22 cellular contexts compared by ENCODE assay signal in genomic region chr1:181704556-181704955, GRCh38.
DNase-seq lines count a peak whose midpoint lies in the region; ATAC-seq and TF ChIP-seq lines count a peak whose summit lies in the region.
"Had no signal": no experiment of that assay in that cellular context is flagged by ENCODE, and none has a peak within 500 bp of the region (broad histone marks: within the 10 kb centered on the region; RNA-seq: fewer than 3 reads in every experiment).

No MANE protein-coding gene starts in this region.

- H3K4me2 ChIP-seq in OCI-LY7 (ENCODE audit: low read length) (no peak overlapping the region), SK-N-SH (no peak overlapping the region)
- H3K4me2 ChIP-seq: smooth muscle cell had no signal

- no peak overlapping the region for H2AFZ ChIP-seq in OCI-LY7 (ENCODE audit: low read length)
- no peak overlapping the region for H2AFZ ChIP-seq in SK-N-SH (ENCODE audit: low read depth)

- no peaks in the 10 kb centered on the region for H3K9me2 ChIP-seq in OCI-LY7 (ENCODE audit: insufficient read depth, low read length)
- no peaks in the 10 kb centered on the region for H3K9me2 ChIP-seq in SK-N-SH

- H4K20me1 ChIP-seq in OCI-LY7 (ENCODE audit: insufficient read depth, low read length): no peaks in the 10 kb centered on the region
- no peaks in the 10 kb centered on the region for H4K20me1 ChIP-seq in SK-N-SH (ENCODE audit: insufficient read depth)

- H3K27me3 Mint-ChIP-seq in WTC11 (ENCODE audit: low read depth) (no peaks in the 10 kb centered on the region), nephron progenitor cell (ENCODE audit: low read depth, poor library complexity) (peaks cover 10% of the 10 kb centered on the region)

- no peaks in the 10 kb centered on the region for H3K36me3 Mint-ChIP-seq in WTC11
- H3K36me3 Mint-ChIP-seq in nephron progenitor cell (ENCODE audit: low read depth): no peaks in the 10 kb centered on the region
- H3K36me3 Mint-ChIP-seq: activated naive CD4-positive, alpha-beta T cell treated with anti-CD3 and anti-CD28 coated beads, Interleukin-2, amount 50 U/mL, for 72 hours; mesothelial cell of epicardium; type B pancreatic cell had no signal

- peaks cover 13% of the 10 kb centered on the region for H3K9me3 Mint-ChIP-seq in WTC11
- no peaks in the 10 kb centered on the region for H3K9me3 Mint-ChIP-seq in nephron progenitor cell
- H3K9me3 Mint-ChIP-seq: activated CD4-positive, alpha-beta T cell treated with anti-CD3 and anti-CD28 coated beads, Interleukin-2, amount 10 ng/mL, durations not matched to agents 24 days and 14 days; activated naive CD4-positive, alpha-beta T cell treated with anti-CD3 and anti-CD28 coated beads, Interleukin-2, amount 50 U/mL, for 72 hours; CD4-positive, alpha-beta T cell; mesothelial cell of epicardium; nephron; type B pancreatic cell had no signal

- CTCF ChIA-PET in WTC11 (lab: Charles Lee): no interaction called here
- CTCF ChIA-PET in OCI-LY7 (lab: Charles Lee; ENCODE audit: unreplicated experiment): no interaction called here
- CTCF ChIA-PET in SK-N-SH (lab: Yijun Ruan, JAX): no interaction called here

- peaks cover 7% of the 10 kb centered on the region for H3K4me1 Mint-ChIP-seq in WTC11
- peaks cover 22% of the 10 kb centered on the region for H3K4me1 Mint-ChIP-seq in nephron progenitor cell
- H3K4me1 Mint-ChIP-seq: activated CD4-positive, alpha-beta T cell treated with anti-CD3 and anti-CD28 coated beads, Interleukin-2, amount 10 ng/mL, durations not matched to agents 24 days and 14 days; mesothelial cell of epicardium; nephron had no signal

- BruUV-seq in OCI-LY7 (replicated peaks; lab: Mats Ljungman, UMichigan): no TSS peak

- H3K36me3 ChIP-seq in OCI-LY7 (ENCODE audit: insufficient read depth, low read length): no peaks in the 10 kb centered on the region
- H3K36me3 ChIP-seq in SK-N-SH (replicated peaks in 1 of 2; ENCODE audit: control insufficient read depth in 1 of 2, insufficient read depth in 2 of 2, low read length in 1 of 2): no peaks in the 10 kb centered on the region

- POLR2A ChIA-PET in WTC11 (lab: Charles Lee) (no interaction called here), OCI-LY7 (lab: Charles Lee) (no interaction called here), SK-N-SH (lab: Yijun Ruan, JAX) (no interaction called here)

- TF ChIP-seq CTCF in WTC11 (IDR thresholded peaks at IDR 0.05): no peak
- no peak for TF ChIP-seq CTCF in nephron progenitor cell (IDR thresholded peaks at IDR 0.05)
- TF ChIP-seq CTCF in OCI-LY7 (conservative IDR thresholded peaks at IDR 0.05; ENCODE audit: low read length): no peak
- TF ChIP-seq CTCF in SK-N-SH (IDR thresholded peaks at IDR 0.05): no peak

- H3K27ac Mint-ChIP-seq in WTC11: no peak overlapping the region
- no peak overlapping the region for H3K27ac Mint-ChIP-seq in nephron progenitor cell
- H3K27ac Mint-ChIP-seq: activated CD4-positive, alpha-beta T cell treated with anti-CD3 and anti-CD28 coated beads, Interleukin-2, amount 10 ng/mL, durations not matched to agents 24 days and 14 days; activated naive CD4-positive, alpha-beta T cell treated with anti-CD3 and anti-CD28 coated beads, Interleukin-2, amount 50 U/mL, for 72 hours; CD4-positive, alpha-beta T cell; mesothelial cell of epicardium; nephron; stimulated activated naive CD8-positive, alpha-beta T cell treated with anti-CD3 and anti-CD28 coated beads, Interleukin-15, Interleukin-2, amounts not matched to agents 100 ng/mL and 50 ng/mL, for 24 hours; type B pancreatic cell had no signal

- H3K4me3 Mint-ChIP-seq in WTC11 (no peak overlapping the region), nephron progenitor cell (no peak overlapping the region)
- H3K4me3 Mint-ChIP-seq: activated CD4-positive, alpha-beta T cell treated with anti-CD3 and anti-CD28 coated beads, Interleukin-2, amount 10 ng/mL, durations not matched to agents 24 days and 14 days; CD4-positive, alpha-beta T cell; mesothelial cell of epicardium; nephron; stimulated activated naive CD8-positive, alpha-beta T cell treated with anti-CD3 and anti-CD28 coated beads, Interleukin-15, Interleukin-2, amounts not matched to agents 100 ng/mL and 50 ng/mL, for 24 hours; type B pancreatic cell had no signal

- ATAC-seq in WTC11: 0 out of 2 replicates have a peak, but pooled peaks have one; percentile 22
- ATAC-seq: activated naive CD4-positive, alpha-beta T cell treated with anti-CD3 and anti-CD28 coated beads, Interleukin-2, amount 50 U/mL, for 72 hours; left lobe of liver had no signal

- H3K4me1 ChIP-seq in OCI-LY7 (ENCODE audit: insufficient read depth, low read length, poor library complexity, severe bottlenecking) (no peaks in the 10 kb centered on the region), SK-N-SH (ENCODE audit: control insufficient read depth in 1 of 2, insufficient read depth in 2 of 2, low read depth in 1 of 2, low read length in 1 of 2) (no peaks in the 10 kb centered on the region)

- intact Hi-C loops in OCI-LY7 (cut with micrococcal nuclease; ENCODE audit: unreplicated experiment): no loop called here

- H3K9me3 ChIP-seq in OCI-LY7 (ENCODE audit: low read length): no peaks in the 10 kb centered on the region
- H3K9me3 ChIP-seq in SK-N-SH: no peaks in the 10 kb centered on the region

- H3K9ac ChIP-seq in SK-N-SH: no peak overlapping the region

- H3K27me3 ChIP-seq in SK-N-SH (ENCODE audit: insufficient read depth): no peaks in the 10 kb centered on the region

- peak; percentile 14 for DNase-seq in ELF-1 (ENCODE audit: low read depth, low spot score)
- peak; percentile 77 for DNase-seq in NCI-H146 (lab: John Stamatoyannopoulos, UW)
- no peak for DNase-seq in WTC11 (ENCODE audit: low spot score)
- DNase-seq in nephron progenitor cell: peak; percentile 9
- DNase-seq in OCI-LY7 (ENCODE audit: low spot score): no peak
- no peak for DNase-seq in SK-N-SH
- no peak for DNase-seq in middle frontal gyrus (ENCODE audit: extremely low spot score, low spot score)
- DNase-seq in OCI-M1 (lab: John Stamatoyannopoulos, UW): no peak
- DNase-seq: activated CD4-positive, alpha-beta T cell treated with anti-CD3 and anti-CD28 coated beads, Interleukin-2, amount 10 ng/mL, durations not matched to agents 24 days and 14 days; CD4-positive, alpha-beta T cell; Kasumi-1; NCI-H1436; NCI-H226; SHP77; stimulated activated CD4-positive, alpha-beta T cell treated with anti-CD3 and anti-CD28 coated beads, Interleukin-4, amount 100 ng/mL, for 24 hours had no signal

- H3K27ac ChIP-seq in OCI-LY7 (ENCODE audit: low read depth, low read length, poor library complexity, severe bottlenecking) (no peak overlapping the region), SK-N-SH (ENCODE audit: low read depth in 2 of 2, low read length in 1 of 2) (no peak overlapping the region)

- 8% methylated on average over 7 of the region's 8 CpGs for WGBS in SK-N-SH (ENCODE audit: low lambda C conversion rate)

- H3F3A ChIP-seq in SK-N-SH (replicated peaks; ENCODE audit: insufficient read depth): no peaks in the 10 kb centered on the region

- H3K79me2 ChIP-seq in OCI-LY7 (ENCODE audit: insufficient read depth, low read depth, low read length): no peaks in the 10 kb centered on the region
- H3K79me2 ChIP-seq in SK-N-SH (ENCODE audit: insufficient read depth): no peaks in the 10 kb centered on the region

- TF ChIP-seq RAD21 in SK-N-SH (IDR thresholded peaks at IDR 0.05; ENCODE audit: low read length): no peak

- TF ChIP-seq EP300 in SK-N-SH (IDR thresholded peaks at IDR 0.05; ENCODE audit: borderline replicate concordance in 1 of 2, low read depth in 1 of 2, low read length in 1 of 2): no peak

- H3K4me3 ChIP-seq in OCI-LY7 (ENCODE audit: low read depth, low read length, poor library complexity, severe bottlenecking) (no peak overlapping the region), SK-N-SH (ENCODE audit: low read depth in 2 of 2, low read length in 1 of 2) (no peak overlapping the region)
- H3K4me3 ChIP-seq: smooth muscle cell had no signal

TF ChIP-seq in WTC11, 78 proteins besides CTCF, POLR2A, EP300 and RAD21 (continues in another document):
- no peak for TF ChIP-seq ZNF219 (CRISPR knock-in tag; IDR thresholded peaks at IDR 0.05; ENCODE audit: borderline replicate concordance)
- TF ChIP-seq ELF4 (CRISPR knock-in tag; IDR thresholded peaks at IDR 0.05; ENCODE audit: low read depth): no peak

TF ChIP-seq in SK-N-SH, 30 proteins besides CTCF, POLR2A, EP300 and RAD21 (continues in another document):
- TF ChIP-seq, protein P1, sequence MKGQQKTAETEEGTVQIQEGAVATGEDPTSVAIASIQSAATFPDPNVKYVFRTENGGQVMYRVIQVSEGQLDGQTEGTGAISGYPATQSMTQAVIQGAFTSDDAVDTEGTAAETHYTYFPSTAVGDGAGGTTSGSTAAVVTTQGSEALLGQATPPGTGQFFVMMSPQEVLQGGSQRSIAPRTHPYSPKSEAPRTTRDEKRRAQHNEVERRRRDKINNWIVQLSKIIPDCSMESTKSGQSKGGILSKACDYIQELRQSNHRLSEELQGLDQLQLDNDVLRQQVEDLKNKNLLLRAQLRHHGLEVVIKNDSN (IDR thresholded peaks at IDR 0.05; ENCODE audit: borderline replicate concordance, low read depth): no peak
- TF ChIP-seq, protein P2, sequence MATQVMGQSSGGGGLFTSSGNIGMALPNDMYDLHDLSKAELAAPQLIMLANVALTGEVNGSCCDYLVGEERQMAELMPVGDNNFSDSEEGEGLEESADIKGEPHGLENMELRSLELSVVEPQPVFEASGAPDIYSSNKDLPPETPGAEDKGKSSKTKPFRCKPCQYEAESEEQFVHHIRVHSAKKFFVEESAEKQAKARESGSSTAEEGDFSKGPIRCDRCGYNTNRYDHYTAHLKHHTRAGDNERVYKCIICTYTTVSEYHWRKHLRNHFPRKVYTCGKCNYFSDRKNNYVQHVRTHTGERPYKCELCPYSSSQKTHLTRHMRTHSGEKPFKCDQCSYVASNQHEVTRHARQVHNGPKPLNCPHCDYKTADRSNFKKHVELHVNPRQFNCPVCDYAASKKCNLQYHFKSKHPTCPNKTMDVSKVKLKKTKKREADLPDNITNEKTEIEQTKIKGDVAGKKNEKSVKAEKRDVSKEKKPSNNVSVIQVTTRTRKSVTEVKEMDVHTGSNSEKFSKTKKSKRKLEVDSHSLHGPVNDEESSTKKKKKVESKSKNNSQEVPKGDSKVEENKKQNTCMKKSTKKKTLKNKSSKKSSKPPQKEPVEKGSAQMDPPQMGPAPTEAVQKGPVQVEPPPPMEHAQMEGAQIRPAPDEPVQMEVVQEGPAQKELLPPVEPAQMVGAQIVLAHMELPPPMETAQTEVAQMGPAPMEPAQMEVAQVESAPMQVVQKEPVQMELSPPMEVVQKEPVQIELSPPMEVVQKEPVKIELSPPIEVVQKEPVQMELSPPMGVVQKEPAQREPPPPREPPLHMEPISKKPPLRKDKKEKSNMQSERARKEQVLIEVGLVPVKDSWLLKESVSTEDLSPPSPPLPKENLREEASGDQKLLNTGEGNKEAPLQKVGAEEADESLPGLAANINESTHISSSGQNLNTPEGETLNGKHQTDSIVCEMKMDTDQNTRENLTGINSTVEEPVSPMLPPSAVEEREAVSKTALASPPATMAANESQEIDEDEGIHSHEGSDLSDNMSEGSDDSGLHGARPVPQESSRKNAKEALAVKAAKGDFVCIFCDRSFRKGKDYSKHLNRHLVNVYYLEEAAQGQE (IDR thresholded peaks at IDR 0.05; ENCODE audit: low read depth, low read length): no peak

Comparison
In these comparisons a context has a peak if more than half of its experiments do, and no peak if none do; other contexts are left out.
1. DNase-seq: peak in ELF-1 (single experiment), NCI-H146 (single experiment) and nephron progenitor cell (single experiment); none in WTC11 (single experiment), OCI-LY7 (single experiment), SK-N-SH (single experiment), middle frontal gyrus (single experiment) and OCI-M1 (single experiment).